ENCODE assay signal across 8 cellular contexts in the genomic region with DNA sequence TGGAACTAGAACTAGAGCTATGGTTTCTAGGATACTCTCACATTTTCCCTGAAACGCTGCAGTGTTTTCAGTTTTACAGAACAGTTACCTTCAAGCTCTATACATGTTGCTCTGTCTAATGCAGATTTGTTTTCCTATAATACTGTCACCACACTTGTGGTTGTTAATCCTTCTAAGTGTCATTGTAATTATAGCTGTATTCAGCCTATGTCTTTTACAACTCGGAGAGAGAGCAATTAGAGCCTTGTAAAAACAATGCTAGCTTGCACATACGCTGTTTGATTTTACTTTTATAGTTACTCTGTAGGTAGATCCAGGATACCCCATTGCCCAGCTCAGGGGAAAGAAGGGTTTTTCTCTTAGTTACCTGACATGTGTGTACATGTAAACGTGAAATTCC. TPM values are rescaled to one million over a fixed set of nuclear protein-coding genes. Genes with fewer than 3 reads are reported as not detected.
"Had no signal": no experiment of that assay in that cellular context is flagged by ENCODE, and none has a peak within 500 bp of the region (broad histone marks: within the 10 kb centered on the region; RNA-seq: fewer than 3 reads in every experiment).

No MANE protein-coding gene starts in this region.

- DNase-seq: GOT3, H9, HCEC 1CT, IMR-90, KG1 had no signal

- H3K4me3 ChIP-seq: K562 had no signal

- ATAC-seq: K562 had no signal

- FAIRE-seq: HTR-8/SVneo, K562 had no signal

- H3K4me3 Mint-ChIP-seq: H9 had no signal

- H3K9me3 Mint-ChIP-seq: H9 had no signal

- H3K27ac Mint-ChIP-seq: H9 had no signal

RNA-seq across cellular contexts. Expression of a gene that starts 55.1 kb away (rescaled TPM):
- total RNA-seq: HT-29, IMR-90, K562 had no signal
- polyA plus RNA-seq: K562 had no signal
